32 cellular contexts compared by ENCODE assay signal in genomic region chr18:6638470-6638869, GRCh38.
"Had no signal": no experiment of that assay in that cellular context is flagged by ENCODE, and none has a peak within 500 bp of the region (broad histone marks: within the 10 kb centered on the region; RNA-seq: fewer than 3 reads in every experiment).

No MANE protein-coding gene starts in this region.

- DNase-seq: activated CD4-positive, alpha-beta memory T cell treated with anti-CD3 and anti-CD28 coated beads for 36 hours; activated CD4-positive, alpha-beta T cell treated with anti-CD3 and anti-CD28 coated beads for 36 hours; activated CD4-positive, alpha-beta T cell treated with anti-CD3 and anti-CD28 coated beads, Interleukin-2, amount 10 ng/mL, durations not matched to agents 24 days and 14 days; activated CD4-positive, CD25-positive, alpha-beta regulatory T cell; activated CD4-positive, CD25-positive, alpha-beta regulatory T cell treated with anti-CD3 and anti-CD28 coated beads, Interleukin-2, amount 50 U/mL, for 72 hours; activated CD8-positive, alpha-beta memory T cell treated with anti-CD3 and anti-CD28 coated beads, Interleukin-2, amount 10 ng/mL, durations not matched to agents 7 days and 5 days; activated CD8-positive, alpha-beta memory T cell treated with anti-CD3 and anti-CD28 coated beads, Interleukin-2, amount 50 U/mL, for 4 hours; activated CD8-positive, alpha-beta T cell treated with anti-CD3 and anti-CD28 coated beads, Interleukin-2, amount 10 ng/mL, durations not matched to agents 7 days and 5 days; activated effector memory CD4-positive, alpha-beta T cell treated with anti-CD3 and anti-CD28 coated beads, Interleukin-2, amount 50 U/mL, for 16 hours; activated naive CD4-positive, alpha-beta T cell treated with anti-CD3 and anti-CD28 coated beads for 36 hours; activated naive CD8-positive, alpha-beta T cell treated with anti-CD3 and anti-CD28 coated beads, Interleukin-2, amount 10 ng/mL, durations not matched to agents 7 days and 5 days; activated T-cell treated with anti-CD3 and anti-CD28 coated beads, Interleukin-2, amount 50 U/mL, for 1 hour; activated T-cell treated with anti-CD3 and anti-CD28 coated beads, Interleukin-2, amount 50 U/mL, for 48 hours; anterior cingulate cortex; caudate nucleus; cortex of kidney; dermis blood vessel endothelial cell; effector CD4-positive, alpha-beta T cell; effector memory CD8-positive, alpha-beta T cell; erythroblast; foreskin keratinocyte; gastrocnemius medialis; glutamatergic neuron; heart left ventricle; T-helper 1 cell; T-helper 17 cell; T1000 had no signal

- H3K27me3 Mint-ChIP-seq: activated CD4-positive, alpha-beta memory T cell treated with anti-CD3 and anti-CD28 coated beads for 36 hours; activated CD4-positive, alpha-beta T cell treated with anti-CD3 and anti-CD28 coated beads for 36 hours; activated CD4-positive, alpha-beta T cell treated with anti-CD3 and anti-CD28 coated beads, Interleukin-2, amount 10 ng/mL, durations not matched to agents 24 days and 14 days; activated CD8-positive, alpha-beta memory T cell treated with anti-CD3 and anti-CD28 coated beads, Interleukin-2, amount 10 ng/mL, durations not matched to agents 7 days and 5 days; activated naive CD8-positive, alpha-beta T cell treated with anti-CD3 and anti-CD28 coated beads, Interleukin-2, amount 10 ng/mL, durations not matched to agents 7 days and 5 days; effector memory CD8-positive, alpha-beta T cell; T-helper 17 cell had no signal

- H3K4me3 Mint-ChIP-seq: activated CD4-positive, alpha-beta memory T cell treated with anti-CD3 and anti-CD28 coated beads for 36 hours; activated CD4-positive, alpha-beta T cell treated with anti-CD3 and anti-CD28 coated beads for 36 hours; activated CD4-positive, alpha-beta T cell treated with anti-CD3 and anti-CD28 coated beads, Interleukin-2, amount 10 ng/mL, durations not matched to agents 24 days and 14 days; activated CD8-positive, alpha-beta memory T cell treated with anti-CD3 and anti-CD28 coated beads, Interleukin-2, amount 10 ng/mL, durations not matched to agents 7 days and 5 days; activated CD8-positive, alpha-beta T cell treated with anti-CD3 and anti-CD28 coated beads, Interleukin-2, amount 10 ng/mL, durations not matched to agents 7 days and 5 days; activated naive CD4-positive, alpha-beta T cell treated with anti-CD3 and anti-CD28 coated beads for 36 hours; activated naive CD8-positive, alpha-beta T cell treated with anti-CD3 and anti-CD28 coated beads, Interleukin-2, amount 10 ng/mL, durations not matched to agents 7 days and 5 days; activated T-helper 1 cell treated with anti-CD3 and anti-CD28 coated beads, Interleukin-12 subunit alpha, Interleukin-12 subunit beta, Interleukin-2, Interleukin-4 antibody, amounts not matched to agents 30 ng/mL and 10 ng/mL and 1 ng/mL, durations not matched to agents 14 hours and 24 hours and 36 hours; effector memory CD8-positive, alpha-beta T cell; T-helper 17 cell; T-helper 2 cell treated with Interferon-gamma antibody and Interleukin-4, amounts not matched to agents 5 μg/mL and 100 μg/mL, for 36 hours had no signal

- H3K4me3 ChIP-seq: esophagus muscularis mucosa, gastrocnemius medialis, heart left ventricle had no signal

- H3K4me1 Mint-ChIP-seq: activated CD4-positive, alpha-beta T cell treated with anti-CD3 and anti-CD28 coated beads for 36 hours; activated CD4-positive, alpha-beta T cell treated with anti-CD3 and anti-CD28 coated beads, Interleukin-2, amount 10 ng/mL, durations not matched to agents 24 days and 14 days; activated CD8-positive, alpha-beta memory T cell treated with anti-CD3 and anti-CD28 coated beads, Interleukin-2, amount 10 ng/mL, durations not matched to agents 7 days and 5 days; activated naive CD8-positive, alpha-beta T cell treated with anti-CD3 and anti-CD28 coated beads, Interleukin-2, amount 10 ng/mL, durations not matched to agents 7 days and 5 days; T-helper 17 cell had no signal

- H3K36me3 Mint-ChIP-seq: activated CD4-positive, alpha-beta memory T cell treated with anti-CD3 and anti-CD28 coated beads for 36 hours; activated CD8-positive, alpha-beta memory T cell treated with anti-CD3 and anti-CD28 coated beads, Interleukin-2, amount 10 ng/mL, durations not matched to agents 7 days and 5 days; activated naive CD4-positive, alpha-beta T cell treated with anti-CD3 and anti-CD28 coated beads, Interleukin-2, amount 50 U/mL, for 72 hours; activated naive CD8-positive, alpha-beta T cell treated with anti-CD3 and anti-CD28 coated beads, Interleukin-2, amount 10 ng/mL, durations not matched to agents 7 days and 5 days had no signal

- H3K4me1 ChIP-seq: esophagus muscularis mucosa, foreskin keratinocyte, gastrocnemius medialis, heart left ventricle had no signal

- H3K36me3 ChIP-seq: esophagus muscularis mucosa, gastrocnemius medialis, heart left ventricle had no signal

- H3K27ac ChIP-seq: esophagus muscularis mucosa, foreskin keratinocyte, gastrocnemius medialis, heart left ventricle had no signal

- H3K27me3 ChIP-seq: esophagus muscularis mucosa, gastrocnemius medialis, heart left ventricle had no signal

- H3K9me3 ChIP-seq: esophagus muscularis mucosa, gastrocnemius medialis, heart left ventricle had no signal

- H3K27ac Mint-ChIP-seq: activated CD4-positive, alpha-beta memory T cell treated with anti-CD3 and anti-CD28 coated beads for 36 hours; activated CD4-positive, alpha-beta T cell treated with anti-CD3 and anti-CD28 coated beads for 36 hours; activated CD4-positive, alpha-beta T cell treated with anti-CD3 and anti-CD28 coated beads, Interleukin-2, amount 10 ng/mL, durations not matched to agents 24 days and 14 days; activated CD8-positive, alpha-beta memory T cell treated with anti-CD3 and anti-CD28 coated beads, Interleukin-2, amount 10 ng/mL, durations not matched to agents 7 days and 5 days; activated CD8-positive, alpha-beta T cell treated with anti-CD3 and anti-CD28 coated beads, Interleukin-2, amount 10 ng/mL, durations not matched to agents 7 days and 5 days; activated naive CD4-positive, alpha-beta T cell treated with anti-CD3 and anti-CD28 coated beads for 36 hours; activated naive CD4-positive, alpha-beta T cell treated with anti-CD3 and anti-CD28 coated beads, Interleukin-2, amount 50 U/mL, for 72 hours; activated naive CD8-positive, alpha-beta T cell treated with anti-CD3 and anti-CD28 coated beads, Interleukin-2, amount 10 ng/mL, durations not matched to agents 7 days and 5 days; activated T-helper 1 cell treated with anti-CD3 and anti-CD28 coated beads, Interleukin-12 subunit alpha, Interleukin-12 subunit beta, Interleukin-2, Interleukin-4 antibody, amounts not matched to agents 30 ng/mL and 10 ng/mL and 1 ng/mL, durations not matched to agents 14 hours and 24 hours and 36 hours; activated T-helper 2 cell treated with anti-CD3 and anti-CD28 coated beads, Interferon-gamma antibody, Interleukin-2, Interleukin-4, amounts not matched to agents 10 μg/mL and 5 μg/mL and 100 μg/mL, durations not matched to agents 14 hours and 24 hours and 36 hours; effector memory CD8-positive, alpha-beta T cell; T-helper 17 cell; T-helper 2 cell treated with Interferon-gamma antibody and Interleukin-4, amounts not matched to agents 5 μg/mL and 100 μg/mL, for 36 hours had no signal

- H3K9me3 Mint-ChIP-seq: activated T-helper 2 cell treated with anti-CD3 and anti-CD28 coated beads, Interferon-gamma antibody, Interleukin-2, Interleukin-4, amounts not matched to agents 10 μg/mL and 5 μg/mL and 100 μg/mL, durations not matched to agents 14 hours and 24 hours and 36 hours had no signal
